Comparison of ENCODE assay signal across 22 cellular contexts in genomic region chr1:154778944-154779343, GRCh38.
"Had no signal": no experiment of that assay in that cellular context is flagged by ENCODE, and none has a peak within 500 bp of the region (broad histone marks: within the 10 kb centered on the region; RNA-seq: fewer than 3 reads in every experiment).

No MANE protein-coding gene starts in this region.

- ATAC-seq: esophagus mucosa; left lobe of liver; natural killer cell; pancreas; stimulated activated naive CD8-positive, alpha-beta T cell treated with anti-CD3 and anti-CD28 coated beads, Interleukin-15, amount 100 ng/mL, for 72 hours; upper lobe of right lung had no signal

- H3K36me3 ChIP-seq: colonic mucosa, gastrocnemius medialis, neutrophil, pancreas, suprapubic skin, transverse colon, upper lobe of right lung, uterus had no signal

- DNase-seq: colonic mucosa; effector CD8-positive, alpha-beta T cell; endodermal cell; foreskin fibroblast; gastrocnemius medialis; natural killer cell; pancreas; stimulated activated CD4-positive, alpha-beta T cell treated with anti-CD3 and anti-CD28 coated beads, Interleukin-15, amount 100 ng/mL, for 24 hours; stimulated activated CD4-positive, alpha-beta T cell treated with anti-CD3 and anti-CD28 coated beads, Interleukin-2, amount 100 ng/mL, for 48 hours; stimulated activated naive CD4-positive, alpha-beta T cell; stimulated activated naive CD8-positive, alpha-beta T cell treated with anti-CD3 and anti-CD28 coated beads, Interleukin-15, amount 100 ng/mL, for 72 hours; transverse colon; upper lobe of right lung; uterus had no signal

- H3K27me3 ChIP-seq: colonic mucosa, gastrocnemius medialis, neutrophil, pancreas, suprapubic skin, transverse colon, upper lobe of right lung, uterus had no signal

- H3K4me1 ChIP-seq: colonic mucosa, pancreas, suprapubic skin, transverse colon, upper lobe of right lung had no signal

- FAIRE-seq: keratinocyte, pancreas had no signal

- H3K4me3 ChIP-seq: colonic mucosa, gastrocnemius medialis, lung, pancreas, skin epidermis, suprapubic skin, transverse colon, upper lobe of right lung, uterus had no signal

- H3K9me3 ChIP-seq: colonic mucosa, gastrocnemius medialis, neutrophil, pancreas, suprapubic skin, transverse colon, upper lobe of right lung, uterus had no signal

- H3K27ac ChIP-seq: colonic mucosa, epithelial cell of prostate, gastrocnemius medialis, neutrophil, pancreas, skin epidermis, suprapubic skin, transverse colon, upper lobe of right lung, uterus had no signal
